ENCODE assay signal across 8 cellular contexts in the genomic region with DNA sequence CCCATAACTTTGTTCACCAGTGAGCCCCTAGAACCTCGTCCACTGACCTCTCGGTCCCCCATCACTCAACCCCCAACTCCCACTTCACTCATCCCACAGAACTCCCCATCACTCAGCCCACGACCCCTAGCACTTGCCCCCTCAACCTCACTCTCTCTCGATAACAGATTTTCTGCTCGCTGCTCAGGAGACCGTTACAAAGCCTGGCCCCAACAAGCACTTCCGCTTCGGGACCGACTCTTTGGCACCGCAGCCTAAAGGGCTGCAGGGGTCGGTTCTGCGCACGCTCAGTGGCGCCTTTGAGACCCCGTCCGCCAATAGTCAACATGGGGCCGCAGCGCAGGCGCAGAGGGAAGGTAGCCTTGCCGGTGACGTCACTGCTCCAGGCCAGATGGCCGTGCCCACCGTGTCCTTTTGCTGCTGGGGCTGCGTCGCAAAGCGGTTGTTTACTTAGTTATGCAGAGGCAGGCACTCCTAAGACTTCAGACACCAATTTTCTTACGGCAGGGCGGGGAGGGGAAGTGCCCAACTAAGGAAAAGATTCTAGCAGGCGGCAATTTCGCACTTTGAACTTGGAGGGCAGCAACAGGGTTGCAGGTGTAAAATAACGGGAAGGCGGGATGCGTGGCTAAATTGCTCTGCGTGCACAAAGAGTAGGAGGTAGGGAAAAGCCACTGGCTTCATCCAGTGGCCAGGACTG. TPM values are rescaled to one million over a fixed set of nuclear protein-coding genes. Genes with fewer than 3 reads are reported as not detected.
A peak's percentile ranks its signal among the peaks of the same experiment; 100 is the strongest.
DNase-seq lines count a peak whose midpoint lies in the region; ATAC-seq and TF ChIP-seq lines count a peak whose summit lies in the region.

Gene ZNF182, minus strand, starts transcription at position 232 of the 700 bp plus-strand sequence. CDS start 1,380 bp downstream, outside the sequence.

- ATAC-seq in GM19395 (IDR thresholded peaks at IDR 0.05; ENCODE audit: unreplicated experiment) (peak; percentile 91), HG03558 (IDR thresholded peaks at IDR 0.05; ENCODE audit: extremely low read depth, unreplicated experiment) (peak; percentile 60), right lobe of liver (peak; percentile 94 to 99 (median 97))

- H3K27ac Mint-ChIP-seq in CD14-positive monocyte, result peak within 1 kb of the TSS; percentile 94 to 98 (median 97)

- no peaks in the 10 kb centered on the region for H3K9me3 ChIP-seq in right lobe of liver

- H3K4me1 Mint-ChIP-seq in CD14-positive monocyte, result peaks cover 10% of the 10 kb centered on the region

- peaks cover 7 to 15% of the 10 kb centered on the region in 2 donors for H3K36me3 Mint-ChIP-seq in CD14-positive monocyte

- intact Hi-C loops in CD14-positive monocyte (cut with micrococcal nuclease), result no loop called here
- intact Hi-C loops in right lobe of liver (cut with DNase I), result no loop called here

- peak; percentile 67 for TF ChIP-seq POLR2A in right lobe of liver (IDR thresholded peaks at IDR 0.05)

- H3K36me3 ChIP-seq in right lobe of liver, result no peaks in the 10 kb centered on the region

- no peak for TF ChIP-seq CTCF in CD14-positive monocyte (IDR thresholded peaks at IDR 0.05)
- TF ChIP-seq CTCF in right lobe of liver (IDR thresholded peaks at IDR 0.05), result no peak

- H3K4me1 ChIP-seq in right lobe of liver, result no peaks in the 10 kb centered on the region

- H3K4me3 Mint-ChIP-seq in CD14-positive monocyte, result peak within 1 kb of the TSS; percentile 89 to 96

- WGBS in right lobe of liver (ENCODE audit: insufficient coverage, low coverage, low lambda C conversion rate, missing lambda C conversion rate), result 32% methylated on average over 26 of the region's 34 CpGs

- peak; percentile 95 for DNase-seq in CD14-positive monocyte (ENCODE audit: low spot score)
- peak; percentile 84 for DNase-seq in NCI-H774 (lab: John Stamatoyannopoulos, UW)
- peak; percentile 89 to 92 for DNase-seq in activated CD4-positive, alpha-beta T cell treated with anti-CD3 and anti-CD28 coated beads, Interleukin-2, amount 50 U/mL, for 48 hours
- DNase-seq in dermis microvascular lymphatic vessel endothelial cell (ENCODE audit: low read depth in 2 of 2), result peak; percentile 76 to 86
- DNase-seq in right lobe of liver, result peak; percentile 91 to 92 (median 92)
- peak; percentile 91 for DNase-seq in stimulated activated CD4-positive, alpha-beta T cell treated with anti-CD3 and anti-CD28 coated beads, Interleukin-4, amount 100 ng/mL, for 1 hour

- peak within 1 kb of the TSS; percentile 17 to 68 (median 60) for H3K27ac ChIP-seq in right lobe of liver

- peaks cover 0 to 3% (median 2%) of the 10 kb centered on the region in 3 donors for H3K27me3 Mint-ChIP-seq in CD14-positive monocyte (ENCODE audit: low read depth in 3 of 3)

- H3K27me3 ChIP-seq in right lobe of liver, result no peaks in the 10 kb centered on the region

- peaks cover 0 to 25% (median 5%) of the 10 kb centered on the region in 7 donors for H3K9me3 Mint-ChIP-seq in CD14-positive monocyte

- peak within 1 kb of the TSS; percentile 40 to 58 (median 55) for H3K4me3 ChIP-seq in right lobe of liver

RNA-seq across cellular contexts. Expression of gene ZNF182, which starts in this region (rescaled TPM):
- under 1 TPM; 0.24 to 0.99 TPM for polyA plus RNA-seq in CD14-positive monocyte
- total RNA-seq in dermis microvascular lymphatic vessel endothelial cell (1.8 and 2.7 TPM in 2 replicates), right lobe of liver (1 to 10 TPM; 2.1 to 2.5 (median 2.3) TPM)

Comparison
In these comparisons a context has a peak if more than half of its experiments do, and no peak if none do; other contexts are left out.
1. Peak in every context shown above with its lines: DNase-seq, ATAC-seq, H3K4me3 ChIP-seq and H3K27ac ChIP-seq.
2. Peak in DNase-seq in CD14-positive monocyte; RNA of the gene not detected or under 1 TPM.